In genomic region chr10:125037145-125037544, GRCh38 we compare ENCODE assay signal across 1 cellular context.
TF ChIP-seq lines count a peak whose summit lies in the region.

No MANE protein-coding gene starts in this region.

TF ChIP-seq in Ishikawa, 13 proteins besides CTCF, POLR2A, EP300 and RAD21 (continued from another document):
- TF ChIP-seq REST (IDR thresholded peaks at IDR 0.05; ENCODE audit: low read depth) (peak; percentile 48; the same call in 1 of the 2 replicates), TCF12 (IDR thresholded peaks at IDR 0.05; ENCODE audit: low read depth) (no peak), NFIC (IDR thresholded peaks at IDR 0.05) (no peak), TAF1 (IDR thresholded peaks at IDR 0.05; ENCODE audit: low read depth) (no peak), EGR1 (IDR thresholded peaks at IDR 0.05) (no peak), FOXM1 (IDR thresholded peaks at IDR 0.05; ENCODE audit: borderline replicate concordance, low read depth) (no peak), ZBTB7A (IDR thresholded peaks at IDR 0.05; ENCODE audit: low read depth) (no peak)
